Comparison of ENCODE assay signal across 13 cellular contexts in genomic region chr19:3137139-3137538, GRCh38. TPM values are rescaled to one million over a fixed set of nuclear protein-coding genes. Genes with fewer than 3 reads are reported as not detected.
DNase-seq lines count a peak whose midpoint lies in the region; ATAC-seq and TF ChIP-seq lines count a peak whose summit lies in the region.
"Had no signal": no experiment of that assay in that cellular context is flagged by ENCODE, and none has a peak within 500 bp of the region (broad histone marks: within the 10 kb centered on the region; RNA-seq: fewer than 3 reads in every experiment).

No MANE protein-coding gene starts in this region.

- 79% methylated on average over 7 of the region's 7 CpGs for WGBS in mammary epithelial cell (ENCODE audit: low coverage, missing lambda C conversion rate)
- no CpG with 5 or more reads among the region's 7 CpGs for WGBS in mesendoderm (ENCODE audit: extremely low coverage, insufficient coverage, low lambda C conversion rate)

- peaks cover 4% of the 10 kb centered on the region for H3K27me3 ChIP-seq in CD4-positive, alpha-beta T cell (ENCODE audit: control insufficient read depth, insufficient read depth, low read length)
- H3K27me3 ChIP-seq in HL-60 (ENCODE audit: insufficient read depth, poor library complexity, severe bottlenecking) (no peaks in the 10 kb centered on the region), mammary epithelial cell (ENCODE audit: insufficient read depth, low read length) (no peaks in the 10 kb centered on the region), mucosa of stomach (ENCODE audit: control insufficient read depth, insufficient read depth, low read length) (no peaks in the 10 kb centered on the region), mesendoderm (ENCODE audit: insufficient read depth, low read length, poor library complexity) (no peaks in the 10 kb centered on the region)

- H3K4me3 ChIP-seq in HL-60 (replicated peaks; ENCODE audit: insufficient read depth, low read length) (peak overlapping the region; percentile 95), mammary epithelial cell (replicated peaks in 1 of 3; ENCODE audit: insufficient read depth in 1 of 3, low read depth in 2 of 3, low read length in 3 of 3) (peak overlapping the region; percentile 72 to 91 (median 79)), mucosa of stomach (ENCODE audit: low read length) (no peak overlapping the region), mesendoderm (ENCODE audit: low read length) (no peak overlapping the region)

- intact Hi-C loops in CD4-positive, alpha-beta T cell (cut with DNase I, micrococcal nuclease): no loop called here
- intact Hi-C loops in mammary epithelial cell (cut with micrococcal nuclease): loop anchor here (2.0 to 5.0 kb wide), 2 partner anchors 18 to 40 kb away; partner anchors contain the start of gene S1PR4

- peak overlapping the region; percentile 59 for H3K27ac Mint-ChIP-seq in CD4-positive, alpha-beta T cell

- H3K27ac ChIP-seq in CD4-positive, alpha-beta T cell (ENCODE audit: low read depth, low read length): no peak overlapping the region
- H3K27ac ChIP-seq in HL-60 (replicated peaks) (peak overlapping the region; percentile 96), mammary epithelial cell (ENCODE audit: insufficient read depth, low read depth, low read length) (peak overlapping the region; percentile 90), mesendoderm (ENCODE audit: low read depth, low read length) (no peak overlapping the region)

- no peak overlapping the region for H2BK120ac ChIP-seq in mesendoderm (ENCODE audit: low read depth, low read length)

- no peak for ATAC-seq in CD4-positive, alpha-beta T cell (ENCODE audit: poor library complexity)
- ATAC-seq in omental fat pad (ENCODE audit: low FRiP score): no peak
- ATAC-seq in HG03175 (IDR thresholded peaks at IDR 0.05; ENCODE audit: unreplicated experiment): no peak
- no peak for ATAC-seq in HG03025 (IDR thresholded peaks at IDR 0.05; ENCODE audit: low FRiP score, unreplicated experiment)

- dilution Hi-C loops in mammary epithelial cell (cut with HindIII; ENCODE audit: low sequenced_read_pairs): no loop called here

- peak overlapping the region; percentile 83 for H3K4me2 ChIP-seq in mammary epithelial cell (ENCODE audit: insufficient read depth, low read depth, low read length)
- H3K4me2 ChIP-seq in mesendoderm (ENCODE audit: low read length): no peak overlapping the region

- H3K4me1 ChIP-seq in mammary epithelial cell (ENCODE audit: insufficient read depth, low read length) (peaks cover 20% of the 10 kb centered on the region), mucosa of stomach (ENCODE audit: control insufficient read depth, insufficient read depth, low read length) (peaks cover 23% of the 10 kb centered on the region), mesendoderm (ENCODE audit: control insufficient read depth, low read depth, low read length) (no peaks in the 10 kb centered on the region)

- no peak for DNase-seq in CD4-positive, alpha-beta T cell
- DNase-seq in HL-60 (ENCODE audit: low read depth in 1 of 2, low spot score in 1 of 2) (peak in 1 of 2 experiments; percentile 32), mammary epithelial cell (no peak), mesendoderm (no peak), omental fat pad (ENCODE audit: low spot score) (no peak)
- DNase-seq: activated CD8-positive, alpha-beta memory T cell treated with anti-CD3 and anti-CD28 coated beads, Interleukin-2, amount 50 U/mL, for 4 hours; dermis blood vessel endothelial cell; DMS153; hypothalamus; NCI-H526 had no signal

- no peak overlapping the region for H2AK5ac ChIP-seq in mesendoderm (ENCODE audit: low read length)

- no peak for TF ChIP-seq CTCF in CD4-positive, alpha-beta T cell (IDR thresholded peaks at IDR 0.05)
- no peak for TF ChIP-seq CTCF in HL-60 (IDR thresholded peaks at IDR 0.05; ENCODE audit: insufficient read depth, low read length)
- no peak for TF ChIP-seq CTCF in mammary epithelial cell (conservative IDR thresholded peaks at IDR 0.05 in 1 of 2, IDR thresholded peaks at IDR 0.05 in 1 of 2; ENCODE audit: extremely low read depth in 1 of 2, insufficient read depth in 1 of 2, low read depth in 1 of 2, low read length in 2 of 2)
- no peak for TF ChIP-seq CTCF in omental fat pad (IDR thresholded peaks at IDR 0.05)

- H3K9ac ChIP-seq in mammary epithelial cell (ENCODE audit: insufficient read depth, low read length) (peak overlapping the region; percentile 87), mucosa of stomach (ENCODE audit: low read length) (peak overlapping the region; percentile 84), mesendoderm (ENCODE audit: low read length) (no peak overlapping the region)

- H4K8ac ChIP-seq in mesendoderm (ENCODE audit: low read depth, low read length): no peak overlapping the region

- H2AFZ ChIP-seq in mammary epithelial cell (ENCODE audit: low read depth, low read length): no peak overlapping the region

- H3K4ac ChIP-seq in mesendoderm (ENCODE audit: low read depth, low read length): no peak overlapping the region

- in situ Hi-C loops in mammary epithelial cell (cut with MboI; ENCODE audit: low sequenced_read_pairs in 2 of 2): no loop called here

- H2BK15ac ChIP-seq in mesendoderm (replicated peaks; ENCODE audit: low read depth): no peak overlapping the region

- H3K27me3 Mint-ChIP-seq in CD4-positive, alpha-beta T cell: peaks cover 6% of the 10 kb centered on the region

- no peak overlapping the region for H4K5ac ChIP-seq in mesendoderm (ENCODE audit: low read length)

- TSS peak; percentile 80 for BruUV-seq in mammary epithelial cell (replicated peaks; lab: Mats Ljungman, UMichigan)

- H3K36me3 ChIP-seq in mammary epithelial cell (ENCODE audit: insufficient read depth, low read length) (no peaks in the 10 kb centered on the region), mucosa of stomach (ENCODE audit: control insufficient read depth, insufficient read depth, low read length) (no peaks in the 10 kb centered on the region), mesendoderm (ENCODE audit: control insufficient read depth, insufficient read depth, low read length) (no peaks in the 10 kb centered on the region)

- H3K18ac ChIP-seq in mesendoderm (ENCODE audit: low read length): no peak overlapping the region

- H4K20me1 ChIP-seq in mammary epithelial cell (ENCODE audit: insufficient read depth, low read length): no peaks in the 10 kb centered on the region

- no peaks in the 10 kb centered on the region for H3K79me1 ChIP-seq in mesendoderm (ENCODE audit: low read length)

- no peaks in the 10 kb centered on the region for H3K9me3 ChIP-seq in CD4-positive, alpha-beta T cell (ENCODE audit: control insufficient read depth, low read length)
- H3K9me3 ChIP-seq in mammary epithelial cell (replicated peaks; ENCODE audit: insufficient read depth, low read length): no peaks in the 10 kb centered on the region
- H3K9me3 ChIP-seq in mucosa of stomach (ENCODE audit: control insufficient read depth, low read length): no peaks in the 10 kb centered on the region

- no peak overlapping the region for H3K23ac ChIP-seq in mesendoderm (ENCODE audit: low read length)

- POLR2A ChIA-PET in CD4-positive, alpha-beta T cell (lab: Charles Lee): no interaction called here

- CTCF ChIA-PET in CD4-positive, alpha-beta T cell (lab: Charles Lee): interaction anchor here (1.2 kb wide), 1 partner anchor 11 kb away, joined by 3 read pairs; no protein-coding TSS in a partner anchor
- CTCF ChIA-PET in mammary epithelial cell (lab: Charles Lee; ENCODE audit: low non-redundant PET): interaction anchor here (0.6 kb wide), 1 partner anchor 558 kb away, joined by 3 read pairs; no protein-coding TSS in a partner anchor

- H3K9me3 Mint-ChIP-seq in CD4-positive, alpha-beta T cell: peaks cover 3% of the 10 kb centered on the region

- H3K4me1 Mint-ChIP-seq in CD4-positive, alpha-beta T cell (ENCODE audit: low read depth): peaks cover 30% of the 10 kb centered on the region

- H3K79me2 ChIP-seq in mammary epithelial cell (ENCODE audit: insufficient read depth, low read length) (peaks cover 51% of the 10 kb centered on the region), mesendoderm (ENCODE audit: control insufficient read depth, insufficient read depth, low read length) (no peaks in the 10 kb centered on the region)

- no peak overlapping the region for H3K56ac ChIP-seq in mesendoderm (ENCODE audit: low read length)

- H3K4me3 Mint-ChIP-seq in CD4-positive, alpha-beta T cell: peak overlapping the region; percentile 63

- no peak overlapping the region for H2BK5ac ChIP-seq in mesendoderm (ENCODE audit: low read length)

- no peaks in the 10 kb centered on the region for H3K36me3 Mint-ChIP-seq in CD4-positive, alpha-beta T cell (ENCODE audit: low read depth)

RNA-seq across cellular contexts. Expression of gene GNA15, which starts 1.3 kb away (rescaled TPM):
- 10 to 100 TPM; 12.1 to 14.9 TPM for total RNA-seq in CD4-positive, alpha-beta T cell
- total RNA-seq in mammary epithelial cell (100 to 1,000 TPM in 1 of 2 donors, 10 to 100 TPM in 1; 28.7 to 110 TPM), omental fat pad (10 to 100 TPM; 10.2 to 33.7 (median 10.8) TPM)
- polyA plus RNA-seq in mammary epithelial cell: 57.1 TPM
- 43.7 TPM for polyA minus RNA-seq in mammary epithelial cell
- 0.21 TPM for polyA plus RNA-seq in mesendoderm (2013, experiment 1 of 2)
- 0.17 TPM for polyA plus RNA-seq in mesendoderm (2013, experiment 2 of 2)

RNA-seq across cellular contexts. Expression of gene S1PR4, which starts 41.4 kb away (rescaled TPM):
- 10 to 100 TPM; 70.2 to 73.7 TPM for total RNA-seq in CD4-positive, alpha-beta T cell
- under 1 TPM; 0.67 to 0.94 TPM for total RNA-seq in mammary epithelial cell
- polyA plus RNA-seq in mammary epithelial cell: 0.10 TPM
- polyA minus RNA-seq in mammary epithelial cell: not detected
- not detected for polyA plus RNA-seq in mesendoderm (2013, experiment 1 of 2)
- not detected for polyA plus RNA-seq in mesendoderm (2013, experiment 2 of 2)
- total RNA-seq in omental fat pad: 10 to 100 TPM in 1 of 4 donors, 1 to 10 TPM in 3; 1.1 to 35.3 (median 9.4) TPM

RNA-seq across cellular contexts. Expression of gene GNA11, which starts 43.0 kb away (rescaled TPM):
- 1 to 10 TPM; 2.6 to 3.4 TPM for total RNA-seq in CD4-positive, alpha-beta T cell
- total RNA-seq in mammary epithelial cell (10 to 100 TPM; 68.1 to 91.4 TPM), omental fat pad (10 to 100 TPM; 36.9 to 58.2 (median 43.5) TPM)
- polyA plus RNA-seq in mammary epithelial cell: 67.4 TPM
- polyA minus RNA-seq in mammary epithelial cell: 86.9 TPM
- 19.0 TPM for polyA plus RNA-seq in mesendoderm (2013, experiment 1 of 2)
- 19.6 TPM for polyA plus RNA-seq in mesendoderm (2013, experiment 2 of 2)

RNA-seq across cellular contexts. Expression of gene NCLN, which starts 48.6 kb away (rescaled TPM):
- 10 to 100 TPM; 49.6 to 51.9 TPM for total RNA-seq in CD4-positive, alpha-beta T cell
- total RNA-seq in mammary epithelial cell (10 to 100 TPM; 55.5 to 95.3 TPM), omental fat pad (10 to 100 TPM; 33.6 to 65.7 (median 41.1) TPM)
- 91.0 TPM for polyA plus RNA-seq in mammary epithelial cell
- polyA minus RNA-seq in mammary epithelial cell: 106 TPM
- polyA plus RNA-seq in mesendoderm (2013, experiment 1 of 2): 76.3 TPM
- 74.9 TPM for polyA plus RNA-seq in mesendoderm (2013, experiment 2 of 2)

Comparison
In these comparisons a context has a peak if more than half of its experiments do, and no peak if none do; other contexts are left out.
1. H3K27ac ChIP-seq: peak in HL-60 (single experiment) and mammary epithelial cell (single experiment); none in CD4-positive, alpha-beta T cell (single experiment) and mesendoderm (single experiment).
2. H3K4me3 ChIP-seq: peak in HL-60 (single experiment) and mammary epithelial cell (3 of 3); none in mucosa of stomach (single experiment) and mesendoderm (single experiment).
3. RNA of gene GNA11, which starts 43.0 kb away (total RNA-seq): 68.1 to 91.4 TPM in mammary epithelial cell and 36.9 to 58.2 TPM in omental fat pad; 2.6 to 3.4 TPM in CD4-positive, alpha-beta T cell; every median in the first group is over 4 times any median in the second.